ENCODE assay signal across 9 cellular contexts in genomic region chr2:215313219-215313656, GRCh38. TPM values are rescaled to one million over a fixed set of nuclear protein-coding genes. Genes with fewer than 3 reads are reported as not detected.
DNase-seq lines count a peak whose midpoint lies in the region; ATAC-seq, FAIRE-seq and TF ChIP-seq lines count a peak whose summit lies in the region.
"Had no signal": no experiment of that assay in that cellular context is flagged by ENCODE, and none has a peak within 500 bp of the region (broad histone marks: within the 10 kb centered on the region; RNA-seq: fewer than 3 reads in every experiment).

No MANE protein-coding gene starts in this region.

- H3K27me3 ChIP-seq in ovary: no peaks in the 10 kb centered on the region

- no peak for TF ChIP-seq EP300 in ovary (IDR thresholded peaks at IDR 0.05)

- H3K4me1 ChIP-seq in ovary (ENCODE audit: insufficient read depth): peaks cover 5% of the 10 kb centered on the region

- peak overlapping the region; percentile 97 for H3K27ac Mint-ChIP-seq in activated naive CD4-positive, alpha-beta T cell treated with anti-CD3 and anti-CD28 coated beads, Interleukin-2, amount 50 U/mL, for 24 hours
- peak overlapping the region in 1 of 2 donors; percentile 88 for H3K27ac Mint-ChIP-seq in activated naive CD4-positive, alpha-beta T cell treated with anti-CD3 and anti-CD28 coated beads, Interleukin-2, amount 50 U/mL, for 72 hours
- H3K27ac Mint-ChIP-seq in stimulated activated naive B cell treated with anti-CD40 and anti-IgM and Interleukin-4, amounts not matched to agents 10 μg/mL and 1 μg/mL and 100 μg/mL, for 72 hours: peak overlapping the region; percentile 42

- no peak overlapping the region for H3K27ac ChIP-seq in ovary

- WGBS in ovary, 3 donors: 73 to 83% (median 83%) methylated on average over 4 of the region's 4 CpGs

- no peak for TF ChIP-seq POLR2A in ovary (IDR thresholded peaks at IDR 0.05)

- H3K36me3 ChIP-seq in ovary: no peaks in the 10 kb centered on the region

- H3K4me3 ChIP-seq in epithelial cell of proximal tubule (ENCODE audit: low read depth, low read length): peak overlapping the region; percentile 83
- no peak overlapping the region for H3K4me3 ChIP-seq in ovary

- no peak for ATAC-seq in activated naive CD4-positive, alpha-beta T cell treated with anti-CD3 and anti-CD28 coated beads, Interleukin-2, amount 50 U/mL, for 72 hours
- no peak for ATAC-seq in stimulated activated naive B cell treated with anti-CD40 and anti-IgM and Interleukin-4, amounts not matched to agents 10 μg/mL and 1 μg/mL and 100 μg/mL, for 72 hours (replicated peaks)
- ATAC-seq in HG03442 (IDR thresholded peaks at IDR 0.05; ENCODE audit: unreplicated experiment): no peak

- no peak for TF ChIP-seq CTCF in epithelial cell of proximal tubule (conservative IDR thresholded peaks at IDR 0.05; ENCODE audit: low read depth, low read length)
- TF ChIP-seq CTCF in ovary (IDR thresholded peaks at IDR 0.05): no peak

- H3K4me3 Mint-ChIP-seq in activated naive CD4-positive, alpha-beta T cell treated with anti-CD3 and anti-CD28 coated beads, Interleukin-2, amount 50 U/mL, for 24 hours: peak overlapping the region; percentile 96
- H3K4me3 Mint-ChIP-seq in stimulated activated naive B cell treated with anti-CD40 and anti-IgM and Interleukin-4, amounts not matched to agents 10 μg/mL and 1 μg/mL and 100 μg/mL, for 72 hours: peak overlapping the region; percentile 90 to 91

- no peaks in the 10 kb centered on the region for H3K9me3 Mint-ChIP-seq in activated naive CD4-positive, alpha-beta T cell treated with anti-CD3 and anti-CD28 coated beads, Interleukin-2, amount 50 U/mL, for 24 hours
- H3K9me3 Mint-ChIP-seq in activated naive CD4-positive, alpha-beta T cell treated with anti-CD3 and anti-CD28 coated beads, Interleukin-2, amount 50 U/mL, for 72 hours: no peaks in the 10 kb centered on the region
- no peaks in the 10 kb centered on the region for H3K9me3 Mint-ChIP-seq in stimulated activated naive B cell treated with anti-CD40 and anti-IgM and Interleukin-4, amounts not matched to agents 10 μg/mL and 1 μg/mL and 100 μg/mL, for 72 hours

- peaks cover 41% of the 10 kb centered on the region for H3K4me1 Mint-ChIP-seq in activated naive CD4-positive, alpha-beta T cell treated with anti-CD3 and anti-CD28 coated beads, Interleukin-2, amount 50 U/mL, for 24 hours
- H3K4me1 Mint-ChIP-seq in stimulated activated naive B cell treated with anti-CD40 and anti-IgM and Interleukin-4, amounts not matched to agents 10 μg/mL and 1 μg/mL and 100 μg/mL, for 72 hours: peaks cover 14 to 31% of the 10 kb centered on the region in 2 donors

- peaks cover 28% of the 10 kb centered on the region for H3K36me3 Mint-ChIP-seq in activated naive CD4-positive, alpha-beta T cell treated with anti-CD3 and anti-CD28 coated beads, Interleukin-2, amount 50 U/mL, for 24 hours
- peaks cover 27 to 33% of the 10 kb centered on the region in 2 donors for H3K36me3 Mint-ChIP-seq in activated naive CD4-positive, alpha-beta T cell treated with anti-CD3 and anti-CD28 coated beads, Interleukin-2, amount 50 U/mL, for 72 hours
- peaks cover 23 to 43% of the 10 kb centered on the region in 2 donors for H3K36me3 Mint-ChIP-seq in stimulated activated naive B cell treated with anti-CD40 and anti-IgM and Interleukin-4, amounts not matched to agents 10 μg/mL and 1 μg/mL and 100 μg/mL, for 72 hours

- H3K27me3 Mint-ChIP-seq in activated naive CD4-positive, alpha-beta T cell treated with anti-CD3 and anti-CD28 coated beads, Interleukin-2, amount 50 U/mL, for 24 hours: no peaks in the 10 kb centered on the region
- no peaks in the 10 kb centered on the region for H3K27me3 Mint-ChIP-seq in stimulated activated naive B cell treated with anti-CD40 and anti-IgM and Interleukin-4, amounts not matched to agents 10 μg/mL and 1 μg/mL and 100 μg/mL, for 72 hours

- no peak for DNase-seq in activated naive CD4-positive, alpha-beta T cell treated with anti-CD3 and anti-CD28 coated beads, Interleukin-2, amount 50 U/mL, for 72 hours (ENCODE audit: low spot score in 2 of 2)
- DNase-seq in RCC 7860 (ENCODE audit: low spot score) (peak; percentile 22), epithelial cell of proximal tubule (ENCODE audit: low read depth) (no peak), ovary (no peak), MV-4-11 (lab: John Stamatoyannopoulos, UW) (no peak)
- no peak for DNase-seq in stimulated activated naive B cell treated with anti-CD40 and anti-IgM and Interleukin-4, amounts not matched to agents 10 μg/mL and 1 μg/mL and 100 μg/mL, for 72 hours
- DNase-seq: dermis blood vessel endothelial cell had no signal

- H3K9me3 ChIP-seq in ovary: no peaks in the 10 kb centered on the region

- no peak for FAIRE-seq in RCC 7860 (lab: Jason Lieb, UNC)

- intact Hi-C loops in ovary (cut with DNase I): no loop called here

RNA-seq across cellular contexts. Expression of gene ATIC, which starts 1.4 kb away (rescaled TPM):
- total RNA-seq in activated naive CD4-positive, alpha-beta T cell treated with anti-CD3 and anti-CD28 coated beads, Interleukin-2, amount 50 U/mL, for 72 hours: 100 to 1,000 TPM; 193 to 232 TPM
- 58.3 and 77.2 TPM in 2 replicates for total RNA-seq in epithelial cell of proximal tubule
- 10 to 100 TPM; 20.8 to 74.5 (median 63.7) TPM for total RNA-seq in ovary
- 100 to 1,000 TPM in 1 of 2 donors, 10 to 100 TPM in 1; 60.9 to 126 TPM for polyA plus RNA-seq in ovary
